Comparison of ENCODE assay signal across 1 cellular context in genomic region chr17:32006957-32007462, GRCh38.
TF ChIP-seq lines count a peak whose summit lies in the region.

TSS of gene LRRC37B (plus strand) at chr17:32007383. CDS start at chr17:32021393, 14,010 bp downstream.

TF ChIP-seq in HepG2, 621 proteins besides CTCF, POLR2A, EP300 and RAD21 (continued from another document and continues in another):
- TF ChIP-seq ZGPAT (CRISPR knock-in tag; IDR thresholded peaks at IDR 0.05) (peak; percentile 70; the same call in 1 of the 2 replicates), XBP1 (CRISPR knock-in tag; IDR thresholded peaks at IDR 0.05) (no peak), KLF6 (CRISPR knock-in tag; IDR thresholded peaks at IDR 0.05) (no peak), ZNF576 (CRISPR knock-in tag; IDR thresholded peaks at IDR 0.05) (no peak), MYPOP (CRISPR knock-in tag; IDR thresholded peaks at IDR 0.05) (peak; percentile 90), NFYB (CRISPR knock-in tag; IDR thresholded peaks at IDR 0.05) (no peak), FIP1L1 (IDR thresholded peaks at IDR 0.05; ENCODE audit: borderline replicate concordance, insufficient read depth, low read depth, low read length) (no peak), ATF3 (CRISPR knock-in tag; IDR thresholded peaks at IDR 0.05) (0 out of 2 replicates have a peak, but pooled peaks have one; percentile 8), NR0B2 (CRISPR knock-in tag; IDR thresholded peaks at IDR 0.05) (peak; percentile 20; the same call in 1 of the 2 replicates), TOPORS (CRISPR knock-in tag; IDR thresholded peaks at IDR 0.05) (0 out of 2 replicates have a peak, but pooled peaks have one; percentile 48), ZFY (CRISPR knock-in tag; IDR thresholded peaks at IDR 0.05) (peak; percentile 55; the same call in 1 of the 2 replicates), ETS1 (CRISPR knock-in tag; IDR thresholded peaks at IDR 0.05) (no peak), ZNF788 (CRISPR knock-in tag; IDR thresholded peaks at IDR 0.05; ENCODE audit: borderline replicate concordance) (peak; percentile 50; the same call in 1 of the 2 replicates), MXI1 (IDR thresholded peaks at IDR 0.05; ENCODE audit: borderline replicate concordance, low read depth, low read length) (0 out of 3 replicates have a peak, but pooled peaks have one; percentile 21), ZNF629 (CRISPR knock-in tag; conservative IDR thresholded peaks at IDR 0.05) (no peak), SOX5 (CRISPR knock-in tag; IDR thresholded peaks at IDR 0.05; ENCODE audit: borderline replicate concordance) (peak; percentile 41; the same call in 1 of the 2 replicates), POGZ (CRISPR knock-in tag; IDR thresholded peaks at IDR 0.05) (peak; percentile 64; the same call in 1 of the 2 replicates), ZFX (CRISPR knock-in tag; IDR thresholded peaks at IDR 0.05; ENCODE audit: low read depth) (peak; percentile 78), BHLHE40 (IDR thresholded peaks at IDR 0.05; ENCODE audit: low read length) (peak; percentile 97), HOXA5 (CRISPR knock-in tag; IDR thresholded peaks at IDR 0.05) (peak; percentile 75; the same call in 1 of the 2 replicates), SALL1 (CRISPR knock-in tag; IDR thresholded peaks at IDR 0.05) (peak; percentile 64; the same call in 1 of the 2 replicates), MTERF4 (CRISPR knock-in tag; IDR thresholded peaks at IDR 0.05) (peak; percentile 79; the same call in 1 of the 2 replicates), TMF1 (CRISPR knock-in tag; IDR thresholded peaks at IDR 0.05; ENCODE audit: low read depth) (no peak), SIX4 (CRISPR knock-in tag; IDR thresholded peaks at IDR 0.05) (no peak), ADNP (CRISPR knock-in tag; IDR thresholded peaks at IDR 0.05) (no peak), ZNF879 (CRISPR knock-in tag; IDR thresholded peaks at IDR 0.05) (no peak), ZNF446 (CRISPR knock-in tag; IDR thresholded peaks at IDR 0.05) (peak; percentile 68; the same call in 1 of the 2 replicates), KDM5A (IDR thresholded peaks at IDR 0.05; ENCODE audit: borderline replicate concordance, low read length) (no peak; the same call in 1 of the 2 replicates), MYC (CRISPR knock-in tag; IDR thresholded peaks at IDR 0.05; ENCODE audit: borderline replicate concordance) (peak; percentile 60; the same call in 1 of the 2 replicates), RAD51 (IDR thresholded peaks at IDR 0.05; ENCODE audit: borderline replicate concordance) (peak; percentile 59), FLYWCH1 (CRISPR knock-in tag; IDR thresholded peaks at IDR 0.05) (no peak), ARID5B (CRISPR knock-in tag; IDR thresholded peaks at IDR 0.05) (peak; percentile 61; the same call in 1 of the 2 replicates), REL (CRISPR knock-in tag; conservative IDR thresholded peaks at IDR 0.05) (0 out of 2 replicates have a peak, but pooled peaks have one; percentile 43), HDAC1 (CRISPR knock-in tag; IDR thresholded peaks at IDR 0.05) (peak; percentile 66; the same call in 1 of the 2 replicates), ZNF776 (CRISPR knock-in tag; IDR thresholded peaks at IDR 0.05) (0 out of 2 replicates have a peak, but pooled peaks have one; percentile 61), ZNF713 (CRISPR knock-in tag; IDR thresholded peaks at IDR 0.05) (no peak), ZNF710 (CRISPR knock-in tag; IDR thresholded peaks at IDR 0.05; ENCODE audit: borderline replicate concordance) (peak; percentile 69; the same call in 1 of the 2 replicates), ZNF83 (CRISPR knock-in tag; IDR thresholded peaks at IDR 0.05; ENCODE audit: borderline replicate concordance) (no peak), TFDP2 (CRISPR knock-in tag; IDR thresholded peaks at IDR 0.05) (peak; percentile 55), LCORL (IDR thresholded peaks at IDR 0.05) (no peak), LCORL (CRISPR knock-in tag; IDR thresholded peaks at IDR 0.05) (peak; percentile 50; the same call in 1 of the 2 replicates), ZNF580 (CRISPR knock-in tag; IDR thresholded peaks at IDR 0.05; ENCODE audit: borderline replicate concordance, low read depth) (0 out of 2 replicates have a peak, but pooled peaks have one; percentile 26), MXD1 (CRISPR knock-in tag; IDR thresholded peaks at IDR 0.05) (peak; percentile 48; the same call in 1 of the 2 replicates), HNRNPLL (IDR thresholded peaks at IDR 0.05; ENCODE audit: low read depth, low read length, poor library complexity, severe bottlenecking) (peak; percentile 52), TBL1XR1 (IDR thresholded peaks at IDR 0.05; ENCODE audit: borderline replicate concordance, low read length, partially characterized antibody) (no peak), POLR2AphosphoS2 (IDR thresholded peaks at IDR 0.05; ENCODE audit: low read depth, low read length) (no peak), ZSCAN5A (CRISPR knock-in tag; IDR thresholded peaks at IDR 0.05; ENCODE audit: borderline replicate concordance) (peak; percentile 39; the same call in 1 of the 2 replicates), TGIF2 (CRISPR knock-in tag; IDR thresholded peaks at IDR 0.05) (peak; percentile 84)
